ENCODE assay signal across 18 cellular contexts in the genomic region with DNA sequence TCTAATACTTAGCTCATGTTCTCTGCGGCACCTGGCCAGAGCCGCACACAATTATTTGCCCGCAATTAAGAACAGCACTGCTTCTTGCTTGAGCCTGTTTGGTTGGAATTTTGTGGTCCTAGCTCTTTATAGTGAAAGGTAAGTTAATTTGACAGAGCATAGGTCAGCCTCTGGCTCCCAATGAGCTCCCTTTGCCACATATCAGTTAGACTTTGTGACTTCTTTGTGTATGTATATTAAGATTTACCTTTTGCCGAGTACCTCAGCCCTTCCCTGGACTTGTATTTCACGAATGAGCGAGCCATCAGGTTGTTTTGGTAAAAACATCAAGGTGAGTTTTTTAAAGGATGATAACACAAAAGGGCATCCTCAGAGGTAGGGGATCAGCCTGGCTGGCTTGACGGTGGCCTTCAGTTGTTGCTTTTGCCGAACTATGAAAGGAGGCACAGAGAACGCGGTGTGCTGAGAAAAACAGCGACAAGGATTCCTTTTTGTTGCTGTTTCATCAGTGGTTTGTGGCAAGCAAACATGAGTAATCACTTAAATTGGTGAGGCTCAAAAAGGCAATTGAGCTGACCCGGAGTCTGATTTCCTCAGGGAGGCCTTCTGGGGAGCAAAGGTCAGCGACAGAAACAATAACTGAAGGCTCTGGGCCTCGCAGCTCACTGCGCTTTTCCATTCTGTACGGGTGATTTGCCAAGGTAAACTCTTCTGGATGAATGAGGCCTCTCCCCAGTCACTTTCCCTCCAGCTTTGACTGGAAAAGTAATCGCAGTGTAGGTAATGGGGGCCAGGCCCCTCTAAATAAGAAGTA.
DNase-seq lines count a peak whose midpoint lies in the region; ATAC-seq and TF ChIP-seq lines count a peak whose summit lies in the region.
"Had no signal": no experiment of that assay in that cellular context is flagged by ENCODE, and none has a peak within 500 bp of the region (broad histone marks: within the 10 kb centered on the region; RNA-seq: fewer than 3 reads in every experiment).

No MANE protein-coding gene starts in this region.

- no peaks in the 10 kb centered on the region for H3K9me3 ChIP-seq in iPS-15b (ENCODE audit: control insufficient read depth, insufficient read depth, low read length)
- no peaks in the 10 kb centered on the region for H3K9me3 ChIP-seq in MM.1S (replicated peaks; ENCODE audit: insufficient read depth, low read length)
- H3K9me3 ChIP-seq: ovary had no signal

- H3K27me3 ChIP-seq in iPS-15b (ENCODE audit: control insufficient read depth, insufficient read depth, low read length) (no peaks in the 10 kb centered on the region), MM.1S (replicated peaks; ENCODE audit: insufficient read depth, low read length) (no peaks in the 10 kb centered on the region)
- H3K27me3 ChIP-seq: cardiac muscle cell, ovary had no signal

- no peak overlapping the region for H3K4me3 Mint-ChIP-seq in progenitor cell of endocrine pancreas (ENCODE audit: low read depth)
- H3K4me3 Mint-ChIP-seq: HFFc6 had no signal

- H3K36me3 ChIP-seq in iPS-15b (ENCODE audit: control insufficient read depth, insufficient read depth, low read length), result no peaks in the 10 kb centered on the region
- no peaks in the 10 kb centered on the region for H3K36me3 ChIP-seq in MM.1S (replicated peaks; ENCODE audit: insufficient read depth, low read length)
- H3K36me3 ChIP-seq: cardiac muscle cell, ovary had no signal

- H4K20me1 ChIP-seq in MM.1S (ENCODE audit: insufficient read depth, low read length), result no peaks in the 10 kb centered on the region

- H3K4me1 Mint-ChIP-seq in progenitor cell of endocrine pancreas (ENCODE audit: low read depth), result peaks cover 26% of the 10 kb centered on the region

- H2AFZ ChIP-seq in MM.1S (ENCODE audit: low read length), result no peak overlapping the region

- peak overlapping the region; percentile 8 for H3K9ac ChIP-seq in iPS-15b (ENCODE audit: low read depth, low read length)
- no peak overlapping the region for H3K9ac ChIP-seq in MM.1S (ENCODE audit: low read length)

- no peaks in the 10 kb centered on the region for H3K9me2 ChIP-seq in MM.1S (replicated peaks; ENCODE audit: insufficient read depth, low read length)

- no peaks in the 10 kb centered on the region for H3K79me2 ChIP-seq in MM.1S (ENCODE audit: low read length)

- no peaks in the 10 kb centered on the region for H3F3A ChIP-seq in MM.1S (ENCODE audit: insufficient read depth, low read length)

- H3K4me1 ChIP-seq in iPS-15b (ENCODE audit: control insufficient read depth, insufficient read depth, low read length) (peaks cover 6% of the 10 kb centered on the region), MM.1S (ENCODE audit: low read length) (no peaks in the 10 kb centered on the region)

- H3K9me3 Mint-ChIP-seq in progenitor cell of endocrine pancreas (ENCODE audit: low read depth), result peaks cover 9% of the 10 kb centered on the region

- no peak overlapping the region for H3K27ac ChIP-seq in MM.1S (ENCODE audit: low read length)
- H3K27ac ChIP-seq: cardiac muscle cell, ovary had no signal

- peaks cover 1% of the 10 kb centered on the region for H3K36me3 Mint-ChIP-seq in progenitor cell of endocrine pancreas (ENCODE audit: insufficient read depth)

- no peaks in the 10 kb centered on the region for H3K27me3 Mint-ChIP-seq in progenitor cell of endocrine pancreas

- no peak for ATAC-seq in GM19328 (IDR thresholded peaks at IDR 0.05; ENCODE audit: unreplicated experiment)
- ATAC-seq: Panc1 had no signal

- peak; percentile 36 for DNase-seq in HK-2 (ENCODE audit: unreplicated experiment)
- peak; percentile 61 for DNase-seq in astrocyte of the hippocampus (ENCODE audit: low read depth, low spot score)
- DNase-seq in progenitor cell of endocrine pancreas (ENCODE audit: low spot score, unreplicated experiment), result no peak
- no peak for DNase-seq in MM.1S
- DNase-seq in DMS114 treated with DMSO at 0.1 percent for 48 hours (lab: John Stamatoyannopoulos, UW; ENCODE audit: unreplicated experiment), result no peak
- DNase-seq in NCI-H345 (lab: John Stamatoyannopoulos, UW), result no peak
- DNase-seq: activated naive CD4-positive, alpha-beta T cell treated with Interleukin-2 at 50 U/mL for 16 hours; DMS153; HFFc6; hypothalamus; NCI-H1092 treated with DMSO at 0.1 percent for 48 hours; NCI-H524; ovary had no signal

- TF ChIP-seq CTCF in progenitor cell of endocrine pancreas (IDR thresholded peaks at IDR 0.05; ENCODE audit: unreplicated experiment) (no peak), MM.1S (IDR thresholded peaks at IDR 0.05; ENCODE audit: low read length) (no peak)

- H3K4me3 ChIP-seq in iPS-15b (ENCODE audit: low read depth, low read length), result no peak overlapping the region
- H3K4me3 ChIP-seq in MM.1S (ENCODE audit: low read length), result no peak overlapping the region
- H3K4me3 ChIP-seq: cardiac muscle cell, lung, ovary had no signal

- H3K4me2 ChIP-seq in MM.1S (ENCODE audit: low read depth, low read length), result no peak overlapping the region

- H3K27ac Mint-ChIP-seq in progenitor cell of endocrine pancreas, result peak overlapping the region; percentile 96
- H3K27ac Mint-ChIP-seq: HFFc6 had no signal

Comparison
In these comparisons a context has a peak if more than half of its experiments do, and no peak if none do; other contexts are left out.
1. DNase-seq: peak in HK-2 (single experiment) and astrocyte of the hippocampus (single experiment); none in progenitor cell of endocrine pancreas (single experiment), MM.1S (single experiment), DMS114 treated with DMSO at 0.1 percent for 48 hours (single experiment) and NCI-H345 (single experiment).